In genomic region chr3:52323526-52324295, GRCh38 we compare ENCODE assay signal across 1 cellular context.
TF ChIP-seq lines count a peak whose summit lies in the region.

No MANE protein-coding gene starts in this region.

TF ChIP-seq in H1, 55 proteins besides CTCF, POLR2A, EP300 and RAD21:
- TF ChIP-seq TAF1 (IDR thresholded peaks at IDR 0.05; ENCODE audit: low read depth, low read length) = no peak
- TF ChIP-seq FOSL1 (IDR thresholded peaks at IDR 0.05; ENCODE audit: insufficient read depth, low read depth, low read length) = no peak
- no peak for TF ChIP-seq MAFK (IDR thresholded peaks at IDR 0.05; ENCODE audit: low read depth, low read length)
- no peak for TF ChIP-seq SIX5 (IDR thresholded peaks at IDR 0.05; ENCODE audit: low read depth, low read length)
- TF ChIP-seq, protein P1, sequence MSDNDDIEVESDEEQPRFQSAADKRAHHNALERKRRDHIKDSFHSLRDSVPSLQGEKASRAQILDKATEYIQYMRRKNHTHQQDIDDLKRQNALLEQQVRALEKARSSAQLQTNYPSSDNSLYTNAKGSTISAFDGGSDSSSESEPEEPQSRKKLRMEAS (IDR thresholded peaks at IDR 0.05) = no peak
- no peak for TF ChIP-seq TCF12 (IDR thresholded peaks at IDR 0.05; ENCODE audit: low read depth, low read length)
- TF ChIP-seq PHF8 (conservative IDR thresholded peaks at IDR 0.05; ENCODE audit: low read depth, low read length) = no peak
- TF ChIP-seq YY1 (IDR thresholded peaks at IDR 0.05; ENCODE audit: low read depth, low read length) = no peak
- TF ChIP-seq CBX8 (IDR thresholded peaks at IDR 0.05; ENCODE audit: borderline replicate concordance, low read depth, low read length) = no peak
- TF ChIP-seq E2F6 (IDR thresholded peaks at IDR 0.05) = no peak
- TF ChIP-seq CEBPB (IDR thresholded peaks at IDR 0.05; ENCODE audit: low read depth, low read length) = no peak
- TF ChIP-seq KDM1A (IDR thresholded peaks at IDR 0.05; ENCODE audit: borderline replicate concordance, low read length) = no peak
- no peak for TF ChIP-seq SIN3A (conservative IDR thresholded peaks at IDR 0.05 in 1 of 2, IDR thresholded peaks at IDR 0.05 in 1 of 2; ENCODE audit: low read depth in 1 of 2, low read length in 2 of 2)
- TF ChIP-seq SUZ12 (IDR thresholded peaks at IDR 0.05; ENCODE audit: low read length) = no peak
- no peak for TF ChIP-seq CHD7 (IDR thresholded peaks at IDR 0.05; ENCODE audit: insufficient replicate concordance, low read length)
- TF ChIP-seq ATF2 (IDR thresholded peaks at IDR 0.05; ENCODE audit: low read length) = no peak
- TF ChIP-seq NRF1 (IDR thresholded peaks at IDR 0.05; ENCODE audit: low read depth, low read length) = no peak
- TF ChIP-seq BRCA1 (IDR thresholded peaks at IDR 0.05; ENCODE audit: low read depth, low read length) = no peak
